ENCODE assay signal across 19 cellular contexts in the genomic region with DNA sequence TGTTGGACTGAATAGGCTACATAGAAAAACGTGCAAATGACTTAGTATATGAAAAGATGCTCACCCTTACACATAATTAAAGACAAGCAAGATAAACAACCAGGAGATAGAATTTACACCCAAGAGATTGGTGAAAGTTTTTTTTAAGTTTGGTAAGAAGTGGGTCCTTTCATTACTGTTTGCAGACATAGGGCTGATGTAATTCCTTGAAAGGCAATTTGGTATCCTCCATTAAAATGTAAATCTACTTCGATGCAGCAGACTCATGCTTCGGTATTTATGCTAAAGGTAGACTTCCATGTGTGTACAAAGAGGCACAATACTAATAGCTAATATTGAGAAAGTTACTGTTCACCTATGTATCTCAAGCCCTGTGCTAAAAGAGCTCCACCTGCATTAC. TPM values are rescaled to one million over a fixed set of nuclear protein-coding genes. Genes with fewer than 3 reads are reported as not detected.
DNase-seq lines count a peak whose midpoint lies in the region; ATAC-seq and TF ChIP-seq lines count a peak whose summit lies in the region.
"Had no signal": no experiment of that assay in that cellular context is flagged by ENCODE, and none has a peak within 500 bp of the region (broad histone marks: within the 10 kb centered on the region; RNA-seq: fewer than 3 reads in every experiment).

No MANE protein-coding gene starts in this region.

- H3K36me3 ChIP-seq in GM23338 (ENCODE audit: insufficient read depth) (peaks cover 4% of the 10 kb centered on the region; the same call in 1 of the 2 replicates), SK-N-MC (ENCODE audit: insufficient read depth, low read length) (no peaks in the 10 kb centered on the region)
- H3K36me3 ChIP-seq: BLaER1, HAP-1 had no signal

- H3K4me2 ChIP-seq in GM23338: no peak overlapping the region
- H3K4me2 ChIP-seq: BLaER1 had no signal

- intact Hi-C loops in posterior vena cava (cut with DNase I): no loop called here

- H3K4me3 Mint-ChIP-seq in GM23338: no peak overlapping the region
- H3K4me3 Mint-ChIP-seq: CD14-positive monocyte; CD4-positive, alpha-beta memory T cell had no signal

- no peaks in the 10 kb centered on the region for H3K9me3 ChIP-seq in SK-N-MC (ENCODE audit: low read depth, low read length)
- H3K9me3 ChIP-seq: BLaER1, HAP-1 had no signal

- no peak for ATAC-seq in GM23338
- no peak for ATAC-seq in GM18519 (IDR thresholded peaks at IDR 0.05; ENCODE audit: low FRiP score, unreplicated experiment)
- ATAC-seq in activated naive CD4-positive, alpha-beta T cell treated with anti-CD3 and anti-CD28 coated beads, Interleukin-2, amount 50 U/mL, for 72 hours: no peak
- ATAC-seq: GM12878 had no signal

- H3K36me3 Mint-ChIP-seq in GM23338 (ENCODE audit: low read depth): peaks cover 18% of the 10 kb centered on the region; the same call in 2 of the 3 replicates
- H3K36me3 Mint-ChIP-seq in activated naive CD4-positive, alpha-beta T cell treated with anti-CD3 and anti-CD28 coated beads, Interleukin-2, amount 50 U/mL, for 72 hours: no peaks in the 10 kb centered on the region
- H3K36me3 Mint-ChIP-seq: CD4-positive, alpha-beta memory T cell had no signal

- no peaks in the 10 kb centered on the region for H3K9me2 ChIP-seq in GM23338 (ENCODE audit: insufficient read depth)

- DNase-seq in GM23338 (ENCODE audit: low spot score): no peak
- peak; percentile 41 for DNase-seq in NCI-H526 treated with DMSO at 0.1 percent for 48 hours (lab: John Stamatoyannopoulos, UW)
- no peak for DNase-seq in SK-N-MC (ENCODE audit: low read depth, low spot score)
- peak; percentile 11 for DNase-seq in fibroblast of the aortic adventitia (ENCODE audit: low read depth)
- DNase-seq in posterior vena cava (ENCODE audit: low spot score): no peak
- DNase-seq in LoVo (ENCODE audit: low spot score): no peak
- DNase-seq in activated naive CD4-positive, alpha-beta T cell treated with anti-CD3 and anti-CD28 coated beads, Interleukin-2, amount 50 U/mL, for 72 hours (ENCODE audit: low spot score in 2 of 2): no peak
- DNase-seq: 8988T; CD4-positive, alpha-beta memory T cell; DMS79 treated with DMSO at 0.1 percent for 48 hours; GF-D8 had no signal

- no peak overlapping the region for H2AFZ ChIP-seq in GM23338

- peaks cover 43% of the 10 kb centered on the region for H3K4me1 Mint-ChIP-seq in GM23338
- H3K4me1 Mint-ChIP-seq: CD4-positive, alpha-beta memory T cell had no signal

- H3K4me1 ChIP-seq in GM23338 (ENCODE audit: insufficient read depth): peaks cover 13% of the 10 kb centered on the region

- no peak for TF ChIP-seq CTCF in GM23338 (conservative IDR thresholded peaks at IDR 0.05; ENCODE audit: low read depth in 2 of 2)
- no peak for TF ChIP-seq CTCF in fibroblast of the aortic adventitia (IDR thresholded peaks at IDR 0.05; ENCODE audit: insufficient read depth, low read length)

- H3K9me3 Mint-ChIP-seq in GM23338: no peaks in the 10 kb centered on the region
- H3K9me3 Mint-ChIP-seq in activated naive CD4-positive, alpha-beta T cell treated with anti-CD3 and anti-CD28 coated beads, Interleukin-2, amount 50 U/mL, for 72 hours: no peaks in the 10 kb centered on the region
- H3K9me3 Mint-ChIP-seq: CD14-positive monocyte; CD4-positive, alpha-beta memory T cell had no signal

- no peaks in the 10 kb centered on the region for H3F3A ChIP-seq in GM23338 (replicated peaks; ENCODE audit: low read depth)

- peak overlapping the region; percentile 43 for H3K9ac ChIP-seq in SK-N-MC (ENCODE audit: insufficient read length)
- H3K9ac ChIP-seq: BLaER1 had no signal

- H3K27ac ChIP-seq in GM23338 (ENCODE audit: low read depth): no peak overlapping the region
- peak overlapping the region; percentile 87 for H3K27ac ChIP-seq in SK-N-MC
- H3K27ac ChIP-seq: BLaER1 had no signal

- H3K4me3 ChIP-seq in GM23338: no peak overlapping the region
- H3K4me3 ChIP-seq in SK-N-MC: peak overlapping the region; percentile 23; the same call in 1 of the 2 replicates
- H3K4me3 ChIP-seq in fibroblast of the aortic adventitia (ENCODE audit: low read depth, low read length): no peak overlapping the region
- H3K4me3 ChIP-seq: BLaER1, GM12878, HAP-1 had no signal

- H3K27me3 ChIP-seq in GM23338 (ENCODE audit: insufficient read depth): no peaks in the 10 kb centered on the region
- H3K27me3 ChIP-seq: BLaER1 had no signal

- H3K27ac Mint-ChIP-seq in GM23338: peak overlapping the region; percentile 66; the same call in 1 of the 2 replicates
- no peak overlapping the region for H3K27ac Mint-ChIP-seq in activated naive CD4-positive, alpha-beta T cell treated with anti-CD3 and anti-CD28 coated beads, Interleukin-2, amount 50 U/mL, for 72 hours
- H3K27ac Mint-ChIP-seq: CD14-positive monocyte; CD4-positive, alpha-beta memory T cell had no signal

- H4K20me1 ChIP-seq in GM23338 (replicated peaks; ENCODE audit: insufficient read depth): no peaks in the 10 kb centered on the region
- H4K20me1 ChIP-seq: BLaER1 had no signal

- no peaks in the 10 kb centered on the region for H3K27me3 Mint-ChIP-seq in GM23338 (ENCODE audit: insufficient read depth, low read depth, poor library complexity)
- H3K27me3 Mint-ChIP-seq: CD4-positive, alpha-beta memory T cell had no signal

- H3K79me2 ChIP-seq in GM23338 (replicated peaks; ENCODE audit: insufficient read depth): no peaks in the 10 kb centered on the region

TF ChIP-seq in GM23338, 12 proteins besides CTCF, POLR2A, EP300 and RAD21:
- no peak for TF ChIP-seq ZNF114 (CRISPR knock-in tag; IDR thresholded peaks at IDR 0.05)
- TF ChIP-seq CREB1 (CRISPR knock-in tag; IDR thresholded peaks at IDR 0.05; ENCODE audit: low read depth): no peak
- TF ChIP-seq EZH2phosphoT487 (IDR thresholded peaks at IDR 0.05; ENCODE audit: unreplicated experiment): no peak
- TF ChIP-seq ZNF331 (CRISPR knock-in tag; IDR thresholded peaks at IDR 0.05; ENCODE audit: low read depth): no peak
- no peak for TF ChIP-seq EZH2 (IDR thresholded peaks at IDR 0.05; ENCODE audit: low read depth, unreplicated experiment)

RNA-seq across cellular contexts. Expression of gene CNMD, which starts 33.5 kb away (rescaled TPM):
- 137 and 141 TPM in 2 replicates for total RNA-seq in GM23338 (2014; rRNA removed; shearing (Covaris generic))
- 190 and 207 TPM in 2 replicates for polyA plus RNA-seq in GM23338 (2016; fragmentation: Nextera tagmentation; extraction: Ambion mirVana)
- total RNA-seq in fibroblast of the aortic adventitia (ENCODE audit: low replicate concordance) (not detected in 2 replicates), posterior vena cava (not detected)
- not detected for total RNA-seq in activated naive CD4-positive, alpha-beta T cell treated with anti-CD3 and anti-CD28 coated beads, Interleukin-2, amount 50 U/mL, for 72 hours
- total RNA-seq: CD4-positive, alpha-beta memory T cell; H4; HT-29 had no signal
- polyA plus RNA-seq: AG04450; CD14-positive monocyte; CD4-positive, alpha-beta memory T cell had no signal

RNA-seq across cellular contexts. Expression of gene SUGT1, which starts 53.4 kb away (rescaled TPM):
- 60.9 and 61.3 TPM in 2 replicates for total RNA-seq in GM23338 (2014; rRNA removed; shearing (Covaris generic))
- 153 and 172 TPM in 2 replicates for polyA plus RNA-seq in GM23338 (2016; fragmentation: Nextera tagmentation; extraction: Ambion mirVana)
- total RNA-seq in fibroblast of the aortic adventitia (ENCODE audit: low replicate concordance) (46.4 and 52.1 TPM in 2 replicates), posterior vena cava (10 to 100 TPM; 43.2 to 45.8 TPM)
- total RNA-seq in activated naive CD4-positive, alpha-beta T cell treated with anti-CD3 and anti-CD28 coated beads, Interleukin-2, amount 50 U/mL, for 72 hours: 10 to 100 TPM; 45.8 to 55.6 TPM

Comparison
In these comparisons a context has a peak if more than half of its experiments do, and no peak if none do; other contexts are left out.
1. DNase-seq: peak in NCI-H526 treated with DMSO at 0.1 percent for 48 hours (single experiment) and fibroblast of the aortic adventitia (single experiment); none in GM23338 (single experiment), SK-N-MC (single experiment), posterior vena cava (single experiment), LoVo (single experiment) and activated naive CD4-positive, alpha-beta T cell treated with anti-CD3 and anti-CD28 coated beads, Interleukin-2, amount 50 U/mL, for 72 hours (0 of 2).
2. RNA of gene CNMD, which starts 33.5 kb away (total RNA-seq): 137 to 141 TPM in GM23338; not detected in fibroblast of the aortic adventitia, not detected in posterior vena cava and not detected in activated naive CD4-positive, alpha-beta T cell treated with anti-CD3 and anti-CD28 coated beads, Interleukin-2, amount 50 U/mL, for 72 hours; every median in the first group is over 100 times any median in the second.